In genomic region chr7:151806204-151806603, GRCh38 we compare ENCODE assay signal across 1 cellular context.
TF ChIP-seq lines count a peak whose summit lies in the region.

No MANE protein-coding gene starts in this region.

TF ChIP-seq in endothelial cell of umbilical vein, 7 proteins besides CTCF, POLR2A, EP300 and RAD21:
- no peak for TF ChIP-seq FOS (IDR thresholded peaks at IDR 0.05; ENCODE audit: borderline replicate concordance, insufficient read depth, low read length)
- no peak for TF ChIP-seq EZH2 (IDR thresholded peaks at IDR 0.05; ENCODE audit: borderline replicate concordance, low read depth, low read length, severe bottlenecking)
- no peak for TF ChIP-seq GATA2 (IDR thresholded peaks at IDR 0.05; ENCODE audit: insufficient read depth, insufficient read length, low read depth, low read length)
- no peak for TF ChIP-seq MYC (IDR thresholded peaks at IDR 0.05; ENCODE audit: low read depth, low read length)
- TF ChIP-seq POLR2AphosphoS5 (IDR thresholded peaks at IDR 0.05; ENCODE audit: insufficient read depth, low read depth, low read length) = no peak
- TF ChIP-seq JUN (IDR thresholded peaks at IDR 0.05; ENCODE audit: borderline replicate concordance, insufficient read depth, insufficient read length, low read depth) = no peak
- TF ChIP-seq, protein P1, sequence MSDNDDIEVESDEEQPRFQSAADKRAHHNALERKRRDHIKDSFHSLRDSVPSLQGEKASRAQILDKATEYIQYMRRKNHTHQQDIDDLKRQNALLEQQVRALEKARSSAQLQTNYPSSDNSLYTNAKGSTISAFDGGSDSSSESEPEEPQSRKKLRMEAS (IDR thresholded peaks at IDR 0.05; ENCODE audit: insufficient read depth, insufficient read length) = no peak
